ENCODE assay signal across 16 cellular contexts in genomic region chr1:201759194-201759814, GRCh38.
DNase-seq lines count a peak whose midpoint lies in the region; ATAC-seq and TF ChIP-seq lines count a peak whose summit lies in the region.
"Had no signal": no experiment of that assay in that cellular context is flagged by ENCODE, and none has a peak within 500 bp of the region (broad histone marks: within the 10 kb centered on the region; RNA-seq: fewer than 3 reads in every experiment).

No MANE protein-coding gene starts in this region.

- no peak overlapping the region for H3K4me3 ChIP-seq in astrocyte of the spinal cord (ENCODE audit: low read depth, low read length)
- H3K4me3 ChIP-seq: lower lobe of right lung, uterus had no signal

- H3K27me3 Mint-ChIP-seq in T-helper 17 cell: peaks cover 7% of the 10 kb centered on the region

- H3K9me3 ChIP-seq in T-helper 17 cell (ENCODE audit: control insufficient read depth, low read length, poor library complexity, severe bottlenecking): no peaks in the 10 kb centered on the region
- H3K9me3 ChIP-seq: lower lobe of right lung, uterus had no signal

- TF ChIP-seq CTCF in astrocyte of the spinal cord (IDR thresholded peaks at IDR 0.05; ENCODE audit: low read depth, low read length): no peak

- peaks cover 1% of the 10 kb centered on the region for H3K36me3 Mint-ChIP-seq in T-helper 17 cell (ENCODE audit: low read depth)
- H3K36me3 Mint-ChIP-seq: activated naive CD4-positive, alpha-beta T cell treated with anti-CD3 and anti-CD28 coated beads, Interleukin-2, amount 10 ng/mL, durations not matched to agents 7 days and 5 days had no signal

- ATAC-seq in left ventricle myocardium superior (peak; percentile 16), Right ventricle myocardium superior (ENCODE audit: poor library complexity) (no peak), T-helper 17 cell (no peak)
- ATAC-seq: lower lobe of right lung had no signal

- intact Hi-C loops in left ventricle myocardium superior (cut with micrococcal nuclease): no loop called here
- intact Hi-C loops in Right ventricle myocardium superior (cut with DNase I): no loop called here

- peaks cover 10% of the 10 kb centered on the region for H3K4me1 Mint-ChIP-seq in T-helper 17 cell

- in situ Hi-C loops in astrocyte of the spinal cord (cut with HindIII; ENCODE audit: low sequenced_read_pairs): no loop called here

- no peak overlapping the region for H3K27ac Mint-ChIP-seq in T-helper 17 cell
- H3K27ac Mint-ChIP-seq: activated naive CD4-positive, alpha-beta T cell treated with anti-CD3 and anti-CD28 coated beads, Interleukin-2, amount 10 ng/mL, durations not matched to agents 7 days and 5 days; dendritic cell treated with granulocyte-macrophage colony-stimulating factor and Interleukin-4, amounts not matched to agents 40 ng/mL and 50 ng/mL, for 4 days had no signal

- DNase-seq in left ventricle myocardium superior (no peak), Right ventricle myocardium superior (no peak), astrocyte of the spinal cord (ENCODE audit: low read depth, low spot score) (peak; percentile 71), kidney glomerular epithelial cell (lab: John Stamatoyannopoulos, UW) (peak; percentile 78), T-helper 2 cell (no peak), NCI-H2029 treated with DMSO at 0.1 percent for 48 hours (lab: John Stamatoyannopoulos, UW) (no peak), T-helper 17 cell (no peak), cerebellar cortex (ENCODE audit: low spot score) (no peak)
- DNase-seq: activated CD8-positive, alpha-beta memory T cell treated with anti-CD3 and anti-CD28 coated beads for 24 hours; activated naive CD4-positive, alpha-beta T cell treated with anti-CD3 and anti-CD28 coated beads, Interleukin-2, amount 10 ng/mL, durations not matched to agents 7 days and 5 days; AML-193; GOT3; lower lobe of right lung; NCI-H526; uterus had no signal

- H3K4me3 Mint-ChIP-seq in T-helper 17 cell: no peak overlapping the region
- H3K4me3 Mint-ChIP-seq: activated naive CD4-positive, alpha-beta T cell treated with anti-CD3 and anti-CD28 coated beads, Interleukin-2, amount 10 ng/mL, durations not matched to agents 7 days and 5 days; dendritic cell treated with granulocyte-macrophage colony-stimulating factor and Interleukin-4, amounts not matched to agents 40 ng/mL and 50 ng/mL, for 4 days had no signal

Comparison
In these comparisons a context has a peak if more than half of its experiments do, and no peak if none do; other contexts are left out.
1. DNase-seq: peak in astrocyte of the spinal cord (single experiment) and kidney glomerular epithelial cell (single experiment); none in left ventricle myocardium superior (single experiment), Right ventricle myocardium superior (single experiment), T-helper 2 cell (0 of 5), NCI-H2029 treated with DMSO at 0.1 percent for 48 hours (single experiment), T-helper 17 cell (0 of 3) and cerebellar cortex (single experiment).